Comparison of ENCODE assay signal across 27 cellular contexts in the genomic region with DNA sequence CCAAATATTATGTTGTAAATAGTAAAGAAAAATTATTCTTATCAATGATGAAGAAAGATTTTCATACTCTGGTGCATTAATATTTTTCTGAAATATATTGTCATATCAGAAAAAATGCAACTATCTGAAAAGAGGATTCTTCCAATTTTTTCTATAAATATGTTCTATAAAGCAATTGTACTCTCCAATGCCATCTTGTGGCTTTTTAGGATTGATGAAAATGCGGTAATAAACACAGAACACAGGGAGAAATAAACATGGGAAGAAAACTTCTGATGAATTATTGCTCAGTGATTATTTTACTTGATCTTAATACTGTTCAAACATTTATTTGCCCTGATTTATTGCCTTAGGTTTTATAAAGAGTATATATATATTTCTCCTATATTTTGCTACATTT.
DNase-seq lines count a peak whose midpoint lies in the region; ATAC-seq, FAIRE-seq and TF ChIP-seq lines count a peak whose summit lies in the region.
"Had no signal": no experiment of that assay in that cellular context is flagged by ENCODE, and none has a peak within 500 bp of the region (broad histone marks: within the 10 kb centered on the region; RNA-seq: fewer than 3 reads in every experiment).

No MANE protein-coding gene starts in this region.

- no peaks in the 10 kb centered on the region for H3K4me1 ChIP-seq in cardiac muscle cell (ENCODE audit: low read depth)
- H3K4me1 ChIP-seq: heart right ventricle had no signal

- H3K36me3 Mint-ChIP-seq in chondrocyte (ENCODE audit: low read depth) = no peaks in the 10 kb centered on the region
- H3K36me3 Mint-ChIP-seq in type B pancreatic cell = peaks cover under 1% of the 10 kb centered on the region
- H3K36me3 Mint-ChIP-seq: activated CD8-positive, alpha-beta memory T cell treated with anti-CD3 and anti-CD28 coated beads, Interleukin-2, amount 10 ng/mL, durations not matched to agents 7 days and 5 days; activated naive CD4-positive, alpha-beta T cell treated with anti-CD3 and anti-CD28 coated beads, Interleukin-2, amount 10 ng/mL, durations not matched to agents 7 days and 5 days; natural killer cell had no signal

- H3K27ac Mint-ChIP-seq in chondrocyte (ENCODE audit: unreplicated experiment) = no peak overlapping the region
- no peak overlapping the region for H3K27ac Mint-ChIP-seq in type B pancreatic cell
- H3K27ac Mint-ChIP-seq: activated CD8-positive, alpha-beta memory T cell treated with anti-CD3 and anti-CD28 coated beads, Interleukin-2, amount 10 ng/mL, durations not matched to agents 7 days and 5 days; activated naive CD4-positive, alpha-beta T cell treated with anti-CD3 and anti-CD28 coated beads, Interleukin-2, amount 10 ng/mL, durations not matched to agents 7 days and 5 days; effector memory CD8-positive, alpha-beta T cell; natural killer cell had no signal

- no peaks in the 10 kb centered on the region for H3K9me3 ChIP-seq in cardiac muscle cell (ENCODE audit: low read depth)

- H3K27me3 ChIP-seq in cardiac muscle cell = no peaks in the 10 kb centered on the region
- H3K27me3 ChIP-seq: heart right ventricle had no signal

- intact Hi-C loops in Right ventricle myocardium superior (cut with DNase I) = no loop called here

- H3K27ac ChIP-seq in cardiac muscle cell = no peak overlapping the region
- H3K27ac ChIP-seq: heart right ventricle had no signal

- peak in 1 of 2 donors; percentile 4 for DNase-seq in cardiac muscle cell (ENCODE audit: low read depth in 1 of 2, low spot score in 1 of 2)
- DNase-seq in Right ventricle myocardium superior = no peak
- no peak for DNase-seq in chondrocyte (ENCODE audit: low spot score)
- no peak for DNase-seq in frontal cortex (ENCODE audit: low spot score in 2 of 2)
- no peak for DNase-seq in type B pancreatic cell (ENCODE audit: extremely low spot score, unreplicated experiment)
- no peak for DNase-seq in SHP77 treated with DMSO at 0.1 percent for 48 hours (lab: John Stamatoyannopoulos, UW)
- no peak for DNase-seq in T-helper 9 cell
- DNase-seq: ACHN; activated CD4-positive, alpha-beta T cell treated with anti-CD3 and anti-CD28 coated beads for 4 hours; activated CD8-positive, alpha-beta memory T cell treated with anti-CD3 and anti-CD28 coated beads, Interleukin-2, amount 10 ng/mL, durations not matched to agents 7 days and 5 days; activated naive CD4-positive, alpha-beta T cell treated with anti-CD3 and anti-CD28 coated beads, Interleukin-2, amount 10 ng/mL, durations not matched to agents 7 days and 5 days; aorta; C1 segment of cervical spinal cord; cerebellar nuclear complex; effector memory CD8-positive, alpha-beta T cell; EL; GOT3; heart right ventricle; left ventricle myocardium superior; midbrain; natural killer cell; NCI-H2081 treated with DMSO at 0.1 percent for 48 hours; NCI-H510A treated with DMSO at 0.1 percent for 48 hours; SHP77; substantia nigra had no signal

- ATAC-seq in Right ventricle myocardium superior (ENCODE audit: poor library complexity) (no peak), HG03457 (IDR thresholded peaks at IDR 0.05; ENCODE audit: unreplicated experiment) (no peak)
- ATAC-seq: activated CD8-positive, alpha-beta memory T cell treated with anti-CD3 and anti-CD28 coated beads, Interleukin-2, amount 10 ng/mL, durations not matched to agents 7 days and 5 days; effector memory CD8-positive, alpha-beta T cell; heart right ventricle; left ventricle myocardium superior; natural killer cell had no signal

- H3K27me3 Mint-ChIP-seq in chondrocyte (ENCODE audit: low read depth) = peaks cover 6% of the 10 kb centered on the region
- peaks cover 8% of the 10 kb centered on the region for H3K27me3 Mint-ChIP-seq in type B pancreatic cell
- H3K27me3 Mint-ChIP-seq: activated CD8-positive, alpha-beta memory T cell treated with anti-CD3 and anti-CD28 coated beads, Interleukin-2, amount 10 ng/mL, durations not matched to agents 7 days and 5 days; activated naive CD4-positive, alpha-beta T cell treated with anti-CD3 and anti-CD28 coated beads, Interleukin-2, amount 10 ng/mL, durations not matched to agents 7 days and 5 days; effector memory CD8-positive, alpha-beta T cell had no signal

- H3K4me1 Mint-ChIP-seq in chondrocyte (ENCODE audit: low read depth) (no peaks in the 10 kb centered on the region), type B pancreatic cell (ENCODE audit: unreplicated experiment) (peaks cover 6% of the 10 kb centered on the region)
- H3K4me1 Mint-ChIP-seq: activated CD8-positive, alpha-beta memory T cell treated with anti-CD3 and anti-CD28 coated beads, Interleukin-2, amount 10 ng/mL, durations not matched to agents 7 days and 5 days; activated naive CD4-positive, alpha-beta T cell treated with anti-CD3 and anti-CD28 coated beads, Interleukin-2, amount 10 ng/mL, durations not matched to agents 7 days and 5 days; natural killer cell had no signal

- no peak overlapping the region for H3K4me3 Mint-ChIP-seq in chondrocyte (ENCODE audit: unreplicated experiment)
- no peak overlapping the region for H3K4me3 Mint-ChIP-seq in type B pancreatic cell
- H3K4me3 Mint-ChIP-seq: activated CD8-positive, alpha-beta memory T cell treated with anti-CD3 and anti-CD28 coated beads, Interleukin-2, amount 10 ng/mL, durations not matched to agents 7 days and 5 days; activated naive CD4-positive, alpha-beta T cell treated with anti-CD3 and anti-CD28 coated beads, Interleukin-2, amount 10 ng/mL, durations not matched to agents 7 days and 5 days; effector memory CD8-positive, alpha-beta T cell; natural killer cell had no signal

- TF ChIP-seq CTCF in cardiac muscle cell (IDR thresholded peaks at IDR 0.05; ENCODE audit: low read depth, low read length) (peak; percentile 26), chondrocyte (IDR thresholded peaks at IDR 0.05) (peak; percentile 58), type B pancreatic cell (conservative IDR thresholded peaks at IDR 0.05) (peak; percentile 51)

- peaks cover 5% of the 10 kb centered on the region for H3K9me3 Mint-ChIP-seq in chondrocyte (ENCODE audit: low read depth)
- peaks cover 1% of the 10 kb centered on the region for H3K9me3 Mint-ChIP-seq in type B pancreatic cell

- FAIRE-seq in frontal cortex (lab: Jason Lieb, UNC) = peak; percentile 17
- FAIRE-seq: urothelium cell line had no signal

- no peaks in the 10 kb centered on the region for H3K36me3 ChIP-seq in cardiac muscle cell
- H3K36me3 ChIP-seq: heart right ventricle had no signal

- no peak overlapping the region for H3K4me3 ChIP-seq in cardiac muscle cell
- H3K4me3 ChIP-seq: heart right ventricle had no signal
